30 cellular contexts compared by ENCODE assay signal in the genomic region with DNA sequence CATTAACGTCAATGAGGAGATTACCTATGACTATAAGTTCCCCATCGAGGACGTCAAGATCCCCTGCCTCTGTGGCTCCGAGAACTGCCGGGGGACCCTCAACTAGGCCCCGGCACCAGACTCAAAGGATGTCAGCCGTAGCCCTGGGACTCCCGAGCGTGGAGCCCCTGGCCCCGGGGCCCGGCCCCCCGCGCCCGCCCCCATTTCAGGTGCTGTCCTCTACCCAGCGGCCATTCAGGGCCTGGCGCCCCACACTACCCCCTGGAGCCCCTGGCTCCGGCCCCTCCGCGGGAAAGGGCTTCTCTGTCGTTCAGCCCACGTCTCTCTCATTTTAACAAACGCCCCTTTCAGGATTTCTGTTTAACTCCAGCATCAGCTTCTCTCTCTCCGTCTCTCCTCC. TPM values are rescaled to one million over a fixed set of nuclear protein-coding genes. Genes with fewer than 3 reads are reported as not detected.
"Had no signal": no experiment of that assay in that cellular context is flagged by ENCODE, and none has a peak within 500 bp of the region (broad histone marks: within the 10 kb centered on the region; RNA-seq: fewer than 3 reads in every experiment).

No MANE protein-coding gene starts in this region.

- H3K27ac Mint-ChIP-seq: memory B cell; natural killer cell treated with Interleukin-12 subunit alpha and Interleukin-12 subunit beta and Interleukin-15 and Interleukin-18, amount 100 ng/mL, for 72 hours; type B pancreatic cell had no signal

- H3K9me3 ChIP-seq: esophagus squamous epithelium, heart right ventricle, mucosa of descending colon, ovary, psoas muscle, right lobe of liver, stomach, testis, tibial artery had no signal

- H3K27me3 Mint-ChIP-seq: central memory CD8-positive, alpha-beta T cell; effector memory CD8-positive, alpha-beta T cell; memory B cell; naive B cell; natural killer cell treated with Interleukin-12 subunit alpha and Interleukin-12 subunit beta and Interleukin-15 and Interleukin-18, amount 100 ng/mL, for 72 hours; type B pancreatic cell had no signal

- ATAC-seq: effector memory CD8-positive, alpha-beta T cell; mucosa of descending colon had no signal

- H3K4me3 Mint-ChIP-seq: central memory CD8-positive, alpha-beta T cell; effector memory CD8-positive, alpha-beta T cell; memory B cell; naive B cell; natural killer cell treated with Interleukin-12 subunit alpha and Interleukin-12 subunit beta and Interleukin-15 and Interleukin-18, amount 100 ng/mL, for 72 hours; neural crest cell; type B pancreatic cell had no signal

- H3K27me3 ChIP-seq: esophagus squamous epithelium, heart right ventricle, ovary, right lobe of liver, stomach, testis, tibial artery had no signal

- H3K9me3 Mint-ChIP-seq: central memory CD8-positive, alpha-beta T cell; effector memory CD8-positive, alpha-beta T cell; memory B cell; naive B cell; natural killer cell treated with Interleukin-12 subunit alpha and Interleukin-12 subunit beta and Interleukin-15 and Interleukin-18, amount 100 ng/mL, for 72 hours; neural crest cell; type B pancreatic cell had no signal

- DNase-seq: dermis blood vessel endothelial cell; effector memory CD8-positive, alpha-beta T cell; erythroblast; esophagus squamous epithelium; foreskin melanocyte; glutamatergic neuron; heart right ventricle; hippocampal formation; mucosa of descending colon; naive B cell; nucleus accumbens; ovary; psoas muscle; retina; right lobe of liver; small intestine; stimulated activated CD4-positive, alpha-beta T cell treated with anti-CD3 and anti-CD28 coated beads, Interleukin-15, amount 100 ng/mL, for 24 hours; stimulated activated CD4-positive, alpha-beta T cell treated with anti-CD3 and anti-CD28 coated beads, Interleukin-2, amount 100 ng/mL, for 48 hours; stimulated activated naive CD4-positive, alpha-beta T cell treated with Interleukin-2 at 50 U/mL for 16 hours; stomach; substantia nigra; testis; tibial artery had no signal

- H3K27ac ChIP-seq: coronary artery, esophagus squamous epithelium, ovary, psoas muscle, right lobe of liver, testis, tibial artery had no signal

- H3K4me1 ChIP-seq: esophagus squamous epithelium, right lobe of liver, testis had no signal

- H3K4me1 Mint-ChIP-seq: neural crest cell had no signal

RNA-seq across cellular contexts. Expression of gene HPD, which starts 28.5 kb away (rescaled TPM):
- total RNA-seq: chondrocyte; dermis blood vessel endothelial cell; natural killer cell treated with Interleukin-12 subunit alpha and Interleukin-12 subunit beta and Interleukin-15 and Interleukin-18, amount 100 ng/mL, for 72 hours had no signal
